ENCODE assay signal across 26 cellular contexts in the genomic region with DNA sequence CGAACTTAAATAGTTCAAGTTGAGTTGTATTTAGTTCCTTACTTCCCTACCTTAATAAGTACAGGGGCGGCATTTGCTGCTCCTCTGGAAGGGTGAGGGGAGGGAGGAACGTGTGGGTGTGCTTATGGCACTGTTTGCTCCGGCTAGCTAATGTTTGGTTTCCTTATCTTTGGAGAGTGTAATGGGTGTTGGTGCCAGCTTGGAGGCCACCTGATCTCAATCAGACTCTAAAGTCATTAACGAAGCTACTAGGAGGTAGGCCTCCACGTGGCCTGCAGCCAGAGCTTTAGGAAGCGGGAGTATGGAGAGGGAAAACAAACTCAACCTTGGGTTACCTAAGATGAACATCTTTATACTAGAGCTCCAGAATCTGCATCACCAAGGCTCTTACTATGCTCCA. TPM values are rescaled to one million over a fixed set of nuclear protein-coding genes. Genes with fewer than 3 reads are reported as not detected.
DNase-seq lines count a peak whose midpoint lies in the region; ATAC-seq, FAIRE-seq and TF ChIP-seq lines count a peak whose summit lies in the region.
"Had no signal": no experiment of that assay in that cellular context is flagged by ENCODE, and none has a peak within 500 bp of the region (broad histone marks: within the 10 kb centered on the region; RNA-seq: fewer than 3 reads in every experiment).

No MANE protein-coding gene starts in this region.

- 0 out of 2 replicates have a peak, but pooled peaks cover 5% of the 10 kb centered on the region for H3F3A ChIP-seq in GM23338 (replicated peaks; ENCODE audit: low read depth)

- intact Hi-C loops in esophagus muscularis mucosa (cut with DNase I) (no loop called here), pancreas (cut with DNase I) (no loop called here)

- no peak overlapping the region for H3K4me2 ChIP-seq in GM23338
- H3K4me2 ChIP-seq: BLaER1 treated with 17β-estradiol and CSF1 and Interleukin-3, amounts not matched to agents 10 nM and 100 nM had no signal

- H3K27ac Mint-ChIP-seq in GM23338 = no peak overlapping the region
- H3K27ac Mint-ChIP-seq: effector memory CD8-positive, alpha-beta T cell had no signal

- no peak overlapping the region for H3K4me3 Mint-ChIP-seq in GM23338
- H3K4me3 Mint-ChIP-seq: effector memory CD8-positive, alpha-beta T cell had no signal

- H3K4me3 ChIP-seq in GM23338 (no peak overlapping the region), esophagus muscularis mucosa (no peak overlapping the region), pancreas (no peak overlapping the region)
- H3K4me3 ChIP-seq: BLaER1 treated with 17β-estradiol and CSF1 and Interleukin-3, amounts not matched to agents 10 nM and 100 nM; breast epithelium had no signal

- H3K9me3 Mint-ChIP-seq in GM23338 = no peaks in the 10 kb centered on the region
- H3K9me3 Mint-ChIP-seq: effector memory CD8-positive, alpha-beta T cell had no signal

- no peak for TF ChIP-seq CTCF in GM23338 (conservative IDR thresholded peaks at IDR 0.05; ENCODE audit: low read depth in 2 of 2)
- no peak for TF ChIP-seq CTCF in esophagus muscularis mucosa (IDR thresholded peaks at IDR 0.05)
- TF ChIP-seq CTCF in pancreas (IDR thresholded peaks at IDR 0.05) = no peak

- no peak for TF ChIP-seq POLR2A in esophagus muscularis mucosa (IDR thresholded peaks at IDR 0.05; ENCODE audit: low read depth)

- H2AFZ ChIP-seq in GM23338 = peak overlapping the region; percentile 43; the same call in 1 of the 2 replicates

- H3K9me3 ChIP-seq in esophagus muscularis mucosa (no peaks in the 10 kb centered on the region), pancreas (no peaks in the 10 kb centered on the region)
- H3K9me3 ChIP-seq: BLaER1 treated with 17β-estradiol and CSF1 and Interleukin-3, amounts not matched to agents 10 nM and 100 nM; breast epithelium; neutrophil had no signal

- H3K4me1 Mint-ChIP-seq in GM23338 = peaks cover 4% of the 10 kb centered on the region

- no peaks in the 10 kb centered on the region for H3K36me3 ChIP-seq in GM23338 (ENCODE audit: insufficient read depth)
- H3K36me3 ChIP-seq in esophagus muscularis mucosa = no peaks in the 10 kb centered on the region
- H3K36me3 ChIP-seq in pancreas = no peaks in the 10 kb centered on the region
- H3K36me3 ChIP-seq: BLaER1 treated with 17β-estradiol and CSF1 and Interleukin-3, amounts not matched to agents 10 nM and 100 nM; breast epithelium; neutrophil had no signal

- H3K27me3 ChIP-seq in GM23338 (ENCODE audit: insufficient read depth) (no peaks in the 10 kb centered on the region), esophagus muscularis mucosa (no peaks in the 10 kb centered on the region), pancreas (no peaks in the 10 kb centered on the region)
- H3K27me3 ChIP-seq: BLaER1 treated with 17β-estradiol and CSF1 and Interleukin-3, amounts not matched to agents 10 nM and 100 nM; breast epithelium; neutrophil had no signal

- DNase-seq in GM23338 (ENCODE audit: low spot score) (no peak), NCI-H2029 treated with DMSO at 0.1 percent for 48 hours (lab: John Stamatoyannopoulos, UW) (peak; percentile 60), esophagus muscularis mucosa (ENCODE audit: extremely low spot score) (peak; percentile 42), pancreas (peak; percentile 55 to 72 (median 65)), NCI-H187 treated with DMSO at 0.1 percent for 48 hours (lab: John Stamatoyannopoulos, UW) (no peak)
- no peak for DNase-seq in stimulated activated CD4-positive, alpha-beta T cell treated with anti-CD3 and anti-CD28 coated beads, Interleukin-2, amount 100 ng/mL, for 48 hours
- DNase-seq: activated CD4-positive, alpha-beta T cell treated with anti-CD3 and anti-CD28 coated beads for 48 hours; activated naive CD4-positive, alpha-beta T cell treated with Interleukin-2 at 50 U/mL for 16 hours; activated T-cell treated with anti-CD3 and anti-CD28 coated beads, Interleukin-2, amount 50 U/mL, for 48 hours; amniotic stem cell; effector memory CD8-positive, alpha-beta T cell; foreskin melanocyte; hypothalamus; MM.1S; NCI-H1417; NCI-H510A treated with DMSO at 0.1 percent for 48 hours; stimulated activated CD4-positive, alpha-beta T cell treated with anti-CD3 and anti-CD28 coated beads, Interleukin-4, amount 100 ng/mL, for 4 hours; stimulated activated naive CD4-positive, alpha-beta T cell treated with Interleukin-2 at 50 U/mL for 16 hours had no signal

- no peaks in the 10 kb centered on the region for H3K27me3 Mint-ChIP-seq in GM23338 (ENCODE audit: insufficient read depth, low read depth, poor library complexity)
- H3K27me3 Mint-ChIP-seq: effector memory CD8-positive, alpha-beta T cell had no signal

- no peak for TF ChIP-seq EP300 in esophagus muscularis mucosa (IDR thresholded peaks at IDR 0.05)

- H4K20me1 ChIP-seq in GM23338 (replicated peaks; ENCODE audit: insufficient read depth) = no peaks in the 10 kb centered on the region
- H4K20me1 ChIP-seq: BLaER1 treated with 17β-estradiol and CSF1 and Interleukin-3, amounts not matched to agents 10 nM and 100 nM had no signal

- H3K79me2 ChIP-seq in GM23338 (replicated peaks; ENCODE audit: insufficient read depth) = no peaks in the 10 kb centered on the region

- 0 out of 2 replicates have a peak, but pooled peaks cover 3% of the 10 kb centered on the region for H3K9me2 ChIP-seq in GM23338 (ENCODE audit: insufficient read depth)

- no peak for FAIRE-seq in pancreas (lab: Jason Lieb, UNC)
- FAIRE-seq: colon, RCC 7860 had no signal

- ATAC-seq in GM23338 (no peak), pancreas (peak; percentile 94 to 100 (median 98)), GM19452 (IDR thresholded peaks at IDR 0.05; ENCODE audit: unreplicated experiment) (no peak), HG03469 (IDR thresholded peaks at IDR 0.05; ENCODE audit: unreplicated experiment) (no peak)
- ATAC-seq: effector memory CD8-positive, alpha-beta T cell; esophagus mucosa had no signal

- H3K27ac ChIP-seq in GM23338 (ENCODE audit: low read depth) (no peak overlapping the region), esophagus muscularis mucosa (replicated peaks in 1 of 4) (no peak overlapping the region), pancreas (peak overlapping the region in 1 of 4 donors; percentile 9)
- H3K27ac ChIP-seq: BLaER1 treated with 17β-estradiol and CSF1 and Interleukin-3, amounts not matched to agents 10 nM and 100 nM; breast epithelium; neutrophil had no signal

- peaks cover 8% of the 10 kb centered on the region for H3K4me1 ChIP-seq in GM23338 (ENCODE audit: insufficient read depth)
- peaks cover 5 to 20% (median 17%) of the 10 kb centered on the region in 4 donors for H3K4me1 ChIP-seq in esophagus muscularis mucosa
- H3K4me1 ChIP-seq in pancreas = peaks cover 4 to 14% (median 9%) of the 10 kb centered on the region in 3 donors
- H3K4me1 ChIP-seq: BLaER1 treated with 17β-estradiol and CSF1 and Interleukin-3, amounts not matched to agents 10 nM and 100 nM; breast epithelium had no signal

- 78% methylated on average over 7 of the region's 7 CpGs for WGBS in esophagus muscularis mucosa
- WGBS in pancreas, 2 donors = 11 to 14% methylated on average over 7 of the region's 7 CpGs

- H3K36me3 Mint-ChIP-seq in GM23338 (ENCODE audit: low read depth) = no peaks in the 10 kb centered on the region

TF ChIP-seq in GM23338, 12 proteins besides CTCF, POLR2A, EP300 and RAD21 (continues in another document):
- no peak for TF ChIP-seq CREB1 (CRISPR knock-in tag; IDR thresholded peaks at IDR 0.05; ENCODE audit: low read depth)
- TF ChIP-seq ETS1 (IDR thresholded peaks at IDR 0.05) = no peak
- TF ChIP-seq EZH2 (IDR thresholded peaks at IDR 0.05; ENCODE audit: low read depth, unreplicated experiment) = no peak
- no peak for TF ChIP-seq NANOG (IDR thresholded peaks at IDR 0.05; ENCODE audit: borderline replicate concordance)
- no peak for TF ChIP-seq STAT1 (IDR thresholded peaks at IDR 0.05; ENCODE audit: unreplicated experiment)
- TF ChIP-seq JUNB (IDR thresholded peaks at IDR 0.05; ENCODE audit: unreplicated experiment) = no peak
- TF ChIP-seq, protein P1, sequence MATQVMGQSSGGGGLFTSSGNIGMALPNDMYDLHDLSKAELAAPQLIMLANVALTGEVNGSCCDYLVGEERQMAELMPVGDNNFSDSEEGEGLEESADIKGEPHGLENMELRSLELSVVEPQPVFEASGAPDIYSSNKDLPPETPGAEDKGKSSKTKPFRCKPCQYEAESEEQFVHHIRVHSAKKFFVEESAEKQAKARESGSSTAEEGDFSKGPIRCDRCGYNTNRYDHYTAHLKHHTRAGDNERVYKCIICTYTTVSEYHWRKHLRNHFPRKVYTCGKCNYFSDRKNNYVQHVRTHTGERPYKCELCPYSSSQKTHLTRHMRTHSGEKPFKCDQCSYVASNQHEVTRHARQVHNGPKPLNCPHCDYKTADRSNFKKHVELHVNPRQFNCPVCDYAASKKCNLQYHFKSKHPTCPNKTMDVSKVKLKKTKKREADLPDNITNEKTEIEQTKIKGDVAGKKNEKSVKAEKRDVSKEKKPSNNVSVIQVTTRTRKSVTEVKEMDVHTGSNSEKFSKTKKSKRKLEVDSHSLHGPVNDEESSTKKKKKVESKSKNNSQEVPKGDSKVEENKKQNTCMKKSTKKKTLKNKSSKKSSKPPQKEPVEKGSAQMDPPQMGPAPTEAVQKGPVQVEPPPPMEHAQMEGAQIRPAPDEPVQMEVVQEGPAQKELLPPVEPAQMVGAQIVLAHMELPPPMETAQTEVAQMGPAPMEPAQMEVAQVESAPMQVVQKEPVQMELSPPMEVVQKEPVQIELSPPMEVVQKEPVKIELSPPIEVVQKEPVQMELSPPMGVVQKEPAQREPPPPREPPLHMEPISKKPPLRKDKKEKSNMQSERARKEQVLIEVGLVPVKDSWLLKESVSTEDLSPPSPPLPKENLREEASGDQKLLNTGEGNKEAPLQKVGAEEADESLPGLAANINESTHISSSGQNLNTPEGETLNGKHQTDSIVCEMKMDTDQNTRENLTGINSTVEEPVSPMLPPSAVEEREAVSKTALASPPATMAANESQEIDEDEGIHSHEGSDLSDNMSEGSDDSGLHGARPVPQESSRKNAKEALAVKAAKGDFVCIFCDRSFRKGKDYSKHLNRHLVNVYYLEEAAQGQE (IDR thresholded peaks at IDR 0.05; ENCODE audit: unreplicated experiment) = no peak
- no peak for TF ChIP-seq POLR2AphosphoS5 (IDR thresholded peaks at IDR 0.05; ENCODE audit: low read depth)
- no peak for TF ChIP-seq EZH2phosphoT487 (IDR thresholded peaks at IDR 0.05; ENCODE audit: unreplicated experiment)

RNA-seq across cellular contexts. Expression of gene RAP1A, which starts 43.0 kb away (rescaled TPM):
- 16.2 and 23.3 TPM in 2 replicates for total RNA-seq in GM23338 (2014; rRNA removed; shearing (Covaris generic))
- polyA plus RNA-seq in GM23338 (2016; fragmentation: Nextera tagmentation; extraction: Ambion mirVana) = 23.0 and 28.1 TPM in 2 replicates
- 100 to 1,000 TPM; 171 to 325 (median 216) TPM for total RNA-seq in esophagus muscularis mucosa
- total RNA-seq in pancreas = 10 to 100 TPM; 17.0 to 35.1 (median 21.5) TPM
- polyA plus RNA-seq in pancreas = 10 to 100 TPM; 17.3 to 33.1 TPM

Comparison
In these comparisons a context has a peak if more than half of its experiments do, and no peak if none do; other contexts are left out.
1. ATAC-seq: peak in pancreas (4 of 4); none in GM23338 (single experiment), GM19452 (single experiment) and HG03469 (single experiment).
2. DNase-seq: peak in NCI-H2029 treated with DMSO at 0.1 percent for 48 hours (single experiment), esophagus muscularis mucosa (single experiment) and pancreas (6 of 6); none in GM23338 (single experiment), NCI-H187 treated with DMSO at 0.1 percent for 48 hours (single experiment) and stimulated activated CD4-positive, alpha-beta T cell treated with anti-CD3 and anti-CD28 coated beads, Interleukin-2, amount 100 ng/mL, for 48 hours (0 of 2).